1 cellular context compared by ENCODE assay signal in genomic region chr10:72625608-72626443, GRCh38.
TF ChIP-seq lines count a peak whose summit lies in the region.

Gene MICU1 (minus strand): TSS chr10:72626079. CDS start chr10:72566793, 59,286 bp downstream.

TF ChIP-seq in GM12878, 131 proteins besides CTCF, POLR2A, EP300 and RAD21 (continued from another document and continues in another):
- TF ChIP-seq E2F4 (IDR thresholded peaks at IDR 0.05; ENCODE audit: low read depth, low read length) (no peak), ZNF217 (IDR thresholded peaks at IDR 0.05) (no peak), SIN3A (IDR thresholded peaks at IDR 0.05; ENCODE audit: low read depth, low read length) (no peak), FOXM1 (IDR thresholded peaks at IDR 0.05; ENCODE audit: low read depth, low read length) (no peak), NR2C2 (IDR thresholded peaks at IDR 0.05; ENCODE audit: borderline replicate concordance, control insufficient read depth, insufficient read length, low read depth) (no peak), ZNF207 (IDR thresholded peaks at IDR 0.05; ENCODE audit: borderline replicate concordance) (no peak), ZNF622 (IDR thresholded peaks at IDR 0.05) (no peak), ATF2 (IDR thresholded peaks at IDR 0.05; ENCODE audit: low read length) (no peak), SPI1 (IDR thresholded peaks at IDR 0.05; ENCODE audit: borderline replicate concordance, insufficient read depth, low read depth, low read length) (no peak), EZH2 (IDR thresholded peaks at IDR 0.05; ENCODE audit: borderline replicate concordance, control insufficient read depth, low read depth, low read length) (no peak), MTA3 (IDR thresholded peaks at IDR 0.05; ENCODE audit: borderline replicate concordance, low read length) (no peak), LARP7 (IDR thresholded peaks at IDR 0.05) (no peak; the same call in 1 of the 2 replicates), USF1 (IDR thresholded peaks at IDR 0.05; ENCODE audit: borderline replicate concordance, extremely low read length, insufficient read depth, low read depth, low read length) (peak; percentile 93), PBX3 (IDR thresholded peaks at IDR 0.05; ENCODE audit: insufficient replicate concordance, low read depth, low read length) (no peak), RBBP5 (conservative IDR thresholded peaks at IDR 0.05) (no peak), BCL3 (IDR thresholded peaks at IDR 0.05; ENCODE audit: borderline replicate concordance, insufficient read depth, low read depth, low read length, poor library complexity, severe bottlenecking) (no peak), BCLAF1 (IDR thresholded peaks at IDR 0.05) (no peak), BRCA1 (IDR thresholded peaks at IDR 0.05; ENCODE audit: low read depth, low read length) (no peak), CBX3 (IDR thresholded peaks at IDR 0.05; ENCODE audit: borderline replicate concordance, low read depth) (no peak), ZBTB4 (CRISPR knock-in tag; IDR thresholded peaks at IDR 0.05) (no peak), NR2F1 (conservative IDR thresholded peaks at IDR 0.05) (no peak), ZNF274 (IDR thresholded peaks at IDR 0.05; ENCODE audit: insufficient read depth, insufficient read length) (no peak), MLLT1 (IDR thresholded peaks at IDR 0.05) (0 out of 2 replicates have a peak, but pooled peaks have one; percentile 55), JUNB (IDR thresholded peaks at IDR 0.05) (no peak), NBN (IDR thresholded peaks at IDR 0.05) (peak; percentile 88; the same call in 1 of the 2 replicates), SP1 (IDR thresholded peaks at IDR 0.05; ENCODE audit: low read depth, low read length) (peak; percentile 53), SKIL (IDR thresholded peaks at IDR 0.05; ENCODE audit: low read depth, poor library complexity, severe bottlenecking) (no peak), IRF3 (IDR thresholded peaks at IDR 0.05) (no peak), TBL1XR1 (IDR thresholded peaks at IDR 0.05; ENCODE audit: low read depth, low read length) (no peak), MEF2A (IDR thresholded peaks at IDR 0.05; ENCODE audit: insufficient read depth, low read depth, low read length) (no peak), SUPT20H (IDR thresholded peaks at IDR 0.05; ENCODE audit: borderline replicate concordance, control insufficient read depth, low read depth, low read length) (no peak), CBX5 (IDR thresholded peaks at IDR 0.05; ENCODE audit: low read depth) (no peak), IRF4 (IDR thresholded peaks at IDR 0.05; ENCODE audit: low read depth, low read length) (no peak), RCOR1 (conservative IDR thresholded peaks at IDR 0.05; ENCODE audit: low read depth, low read length) (no peak), MXI1 (IDR thresholded peaks at IDR 0.05; ENCODE audit: low read depth, low read length) (peak; percentile 79), CEBPZ (IDR thresholded peaks at IDR 0.05; ENCODE audit: low read depth, low read length) (no peak), CHD1 (IDR thresholded peaks at IDR 0.05; ENCODE audit: low read depth, low read length) (no peak), ATF3 (IDR thresholded peaks at IDR 0.05; ENCODE audit: borderline replicate concordance, extremely low read depth, low read depth, low read length) (peak; percentile 62; the same call in 1 of the 2 replicates)
